9 cellular contexts compared by ENCODE assay signal in the genomic region with DNA sequence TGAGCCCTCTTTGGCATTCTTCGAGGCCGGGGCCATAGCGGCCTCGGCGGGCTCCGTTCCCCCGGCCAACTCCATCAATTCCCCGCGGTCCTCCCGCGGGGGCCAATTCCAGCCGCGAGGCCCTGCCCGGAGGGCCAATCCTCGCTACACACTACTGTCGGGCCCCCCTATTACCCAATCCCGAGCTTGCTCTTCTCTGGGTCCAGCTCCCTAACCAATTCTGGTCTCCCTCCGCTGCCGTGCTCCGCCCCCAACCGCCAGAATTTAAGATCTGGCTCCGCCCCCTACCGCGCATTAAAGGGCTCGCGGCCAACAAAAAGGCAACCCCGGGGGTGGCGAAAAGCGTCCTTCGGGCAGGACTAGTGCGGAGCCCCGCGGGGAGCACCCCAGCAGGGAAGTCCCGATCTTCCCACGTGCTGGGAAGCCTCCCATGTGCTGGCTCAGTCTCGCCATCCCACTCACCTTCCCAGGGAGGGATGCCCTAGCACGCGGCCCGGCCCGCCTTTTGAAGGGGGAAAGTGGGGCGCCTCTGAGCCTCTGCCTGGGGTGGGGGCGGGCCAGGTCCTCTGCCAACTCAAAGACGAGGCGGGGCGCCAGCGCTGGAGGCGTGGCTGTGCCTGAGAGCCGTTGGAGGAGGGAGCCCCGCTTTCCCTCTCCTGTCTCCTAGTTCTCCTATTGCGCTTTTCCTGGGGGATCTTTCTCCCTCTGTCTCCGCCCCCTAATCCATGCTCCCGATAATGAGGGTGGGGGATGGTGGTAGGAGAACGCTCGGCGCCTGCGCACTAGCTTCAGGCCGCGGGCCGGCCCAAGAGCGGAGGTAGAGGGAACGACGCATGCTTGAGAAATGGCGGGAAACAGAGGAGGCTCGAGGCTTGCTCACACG. TPM values are rescaled to one million over a fixed set of nuclear protein-coding genes. Genes with fewer than 3 reads are reported as not detected.
DNase-seq lines count a peak whose midpoint lies in the region; ATAC-seq and TF ChIP-seq lines count a peak whose summit lies in the region.
"Had no signal": no experiment of that assay in that cellular context is flagged by ENCODE, and none has a peak within 500 bp of the region (broad histone marks: within the 10 kb centered on the region; RNA-seq: fewer than 3 reads in every experiment).

No MANE protein-coding gene starts in this region.

- H3K9me3 Mint-ChIP-seq in neural crest cell = no peaks in the 10 kb centered on the region
- H3K9me3 Mint-ChIP-seq in stimulated activated naive CD8-positive, alpha-beta T cell treated with anti-CD3 and anti-CD28 coated beads, Interleukin-15, Interleukin-2, amounts not matched to agents 100 ng/mL and 50 ng/mL, for 24 hours = no peaks in the 10 kb centered on the region

- H3K9me3 ChIP-seq in HUES6 (ENCODE audit: control insufficient read depth, insufficient read depth, low read depth, low read length) = no peaks in the 10 kb centered on the region; the same call in 1 of the 2 replicates

- TF ChIP-seq CTCF in foreskin fibroblast (IDR thresholded peaks at IDR 0.05; ENCODE audit: low read depth, low read length) (no peak), neural crest cell (conservative IDR thresholded peaks at IDR 0.05) (no peak)

- H3K4me3 Mint-ChIP-seq in neural crest cell = peak overlapping the region; percentile 98
- H3K4me3 Mint-ChIP-seq in stimulated activated naive CD8-positive, alpha-beta T cell treated with anti-CD3 and anti-CD28 coated beads, Interleukin-15, Interleukin-2, amounts not matched to agents 100 ng/mL and 50 ng/mL, for 24 hours = peak overlapping the region; percentile 93

- no peak overlapping the region for H3K27ac ChIP-seq in HUES6 (ENCODE audit: low read depth, low read length)

- H3K27me3 ChIP-seq in HUES6 (ENCODE audit: control insufficient read depth, insufficient read depth, low read length) = peaks cover 63% of the 10 kb centered on the region

- in situ Hi-C loops in Caki2 (cut with HindIII; ENCODE audit: low pct_unique_long_range_greater_than_20kb, low sequenced_read_pairs) = no loop called here

- peaks cover 38% of the 10 kb centered on the region for H3K4me1 Mint-ChIP-seq in neural crest cell
- H3K4me1 Mint-ChIP-seq in stimulated activated naive CD8-positive, alpha-beta T cell treated with anti-CD3 and anti-CD28 coated beads, Interleukin-15, Interleukin-2, amounts not matched to agents 100 ng/mL and 50 ng/mL, for 24 hours (ENCODE audit: low read depth) = peaks cover 45% of the 10 kb centered on the region

- H3K27ac Mint-ChIP-seq in neural crest cell (ENCODE audit: unreplicated experiment) = peak overlapping the region; percentile 78
- H3K27ac Mint-ChIP-seq in stimulated activated naive CD8-positive, alpha-beta T cell treated with anti-CD3 and anti-CD28 coated beads, Interleukin-15, Interleukin-2, amounts not matched to agents 100 ng/mL and 50 ng/mL, for 24 hours = peak overlapping the region; percentile 90

- no peaks in the 10 kb centered on the region for H3K36me3 ChIP-seq in HUES6 (ENCODE audit: control insufficient read depth, insufficient read depth, low read length)

- DNase-seq in Caki2 (ENCODE audit: low read depth) = peak; percentile 83
- DNase-seq in RPMI8226 = peak; percentile 89
- peak; percentile 92 for DNase-seq in activated gamma-delta T cell treated with Interleukin-2 at 50 U/mL for 16 hours
- peak; percentile 95 to 98 for DNase-seq in foreskin fibroblast
- DNase-seq in neural crest cell (ENCODE audit: low read depth, low spot score) = peak; percentile 78

- peaks cover 9% of the 10 kb centered on the region for H3K4me1 ChIP-seq in HUES6 (ENCODE audit: control insufficient read depth, insufficient read depth, low read length)

- H3K27me3 Mint-ChIP-seq in neural crest cell (ENCODE audit: low read depth) = no peaks in the 10 kb centered on the region
- H3K27me3 Mint-ChIP-seq in stimulated activated naive CD8-positive, alpha-beta T cell treated with anti-CD3 and anti-CD28 coated beads, Interleukin-15, Interleukin-2, amounts not matched to agents 100 ng/mL and 50 ng/mL, for 24 hours = no peaks in the 10 kb centered on the region

- peak overlapping the region; percentile 3 for H3K9ac ChIP-seq in HUES6 (ENCODE audit: low read length)

- peak overlapping the region; percentile 74 for H3K4me3 ChIP-seq in HUES6 (ENCODE audit: low read depth, low read length)
- peak overlapping the region; percentile 62 to 65 for H3K4me3 ChIP-seq in foreskin fibroblast (ENCODE audit: low read depth in 1 of 2, low read length in 2 of 2)

- peak; percentile 83 for ATAC-seq in GM21423 (IDR thresholded peaks at IDR 0.05; ENCODE audit: unreplicated experiment)

- H3K36me3 Mint-ChIP-seq in neural crest cell (ENCODE audit: low read depth) = no peaks in the 10 kb centered on the region
- no peaks in the 10 kb centered on the region for H3K36me3 Mint-ChIP-seq in stimulated activated naive CD8-positive, alpha-beta T cell treated with anti-CD3 and anti-CD28 coated beads, Interleukin-15, Interleukin-2, amounts not matched to agents 100 ng/mL and 50 ng/mL, for 24 hours (ENCODE audit: low read depth)

RNA-seq across cellular contexts. Expression of gene LIPE, which starts 3.5 kb away (rescaled TPM):
- 5.7 and 13.1 TPM in 2 replicates for total RNA-seq in Caki2 (2014; rRNA removed; shearing (Covaris generic); ENCODE audit: low replicate concordance)
- 24.5 and 29.1 TPM in 2 replicates for total RNA-seq in neural crest cell

RNA-seq across cellular contexts. Expression of gene CXCL17, which starts 19.0 kb away (rescaled TPM):
- not detected in 2 replicates for total RNA-seq in Caki2 (2014; rRNA removed; shearing (Covaris generic); ENCODE audit: low replicate concordance)
- not detected in 2 replicates for total RNA-seq in neural crest cell
- total RNA-seq: subcutaneous adipose tissue had no signal

RNA-seq across cellular contexts. Expression of gene CNFN, which starts 33.6 kb away (rescaled TPM):
- 22.1 TPM in 1 of 2 replicates, not detected in the other for total RNA-seq in Caki2 (2014; rRNA removed; shearing (Covaris generic); ENCODE audit: low replicate concordance)
- total RNA-seq in neural crest cell = 2.2 and 3.6 TPM in 2 replicates
